26 cellular contexts compared by ENCODE assay signal in the genomic region with DNA sequence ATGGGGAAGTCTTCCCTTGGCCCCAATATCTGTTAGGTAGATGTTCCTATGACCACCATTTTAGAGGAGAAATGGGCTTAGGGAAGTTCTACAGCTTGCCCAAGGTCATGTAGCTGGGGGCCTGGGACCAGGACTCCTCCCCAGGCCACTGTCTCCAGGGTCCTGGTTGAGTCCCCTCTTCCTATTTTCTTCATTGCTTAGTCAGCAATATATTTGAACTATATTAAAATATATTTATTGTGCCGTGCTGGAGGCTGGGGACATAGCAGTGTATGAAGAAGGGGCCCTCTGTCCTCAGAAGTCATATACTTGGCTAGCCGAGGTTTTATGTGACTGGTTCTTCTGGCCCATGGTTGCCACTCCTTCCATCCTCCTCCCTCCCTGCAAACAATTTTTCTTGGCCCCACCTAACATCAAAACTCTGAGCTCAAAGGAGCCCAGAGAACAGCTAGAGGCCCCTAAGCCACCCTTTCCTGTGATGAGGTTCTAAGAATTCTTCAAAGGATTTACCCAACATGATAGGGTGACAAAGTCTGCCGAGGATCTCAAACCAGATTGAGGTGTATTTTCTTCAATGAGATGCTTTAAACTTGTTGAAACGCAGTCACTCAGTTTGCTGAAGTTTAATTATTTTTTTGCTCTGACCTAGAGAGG.
DNase-seq lines count a peak whose midpoint lies in the region; ATAC-seq and TF ChIP-seq lines count a peak whose summit lies in the region.
"Had no signal": no experiment of that assay in that cellular context is flagged by ENCODE, and none has a peak within 500 bp of the region (broad histone marks: within the 10 kb centered on the region; RNA-seq: fewer than 3 reads in every experiment).

No MANE protein-coding gene starts in this region.

- peak overlapping the region; percentile 44; the same call in 1 of the 2 replicates for H2AFZ ChIP-seq in Loucy (ENCODE audit: low read length)
- H2AFZ ChIP-seq: neural progenitor cell had no signal

- H3K79me2 ChIP-seq in Loucy (ENCODE audit: insufficient read depth, low read length): no peaks in the 10 kb centered on the region

- peaks cover 84% of the 10 kb centered on the region for H3K4me1 ChIP-seq in Loucy (ENCODE audit: insufficient read depth, low read length, poor library complexity, severe bottlenecking)
- H3K4me1 ChIP-seq: vagina had no signal

- CTCF ChIA-PET in activated CD8-positive, alpha-beta memory T cell treated with anti-CD3 and anti-CD28 coated beads, Interleukin-2, amount 10 ng/mL, durations not matched to agents 7 days and 5 days (lab: Charles Lee): interaction anchor here (1.2 to 12.1 kb wide), 11 partner anchors 11 to 245 kb away, joined by 3 to 436 read pairs (median 56); partner anchors contain the start of genes FAM98B and RASGRP1

- ATAC-seq in activated CD8-positive, alpha-beta memory T cell treated with anti-CD3 and anti-CD28 coated beads, Interleukin-2, amount 10 ng/mL, durations not matched to agents 7 days and 5 days: peak; percentile 21
- ATAC-seq in activated naive CD4-positive, alpha-beta T cell treated with anti-CD3 and anti-CD28 coated beads, Interleukin-2, amount 50 U/mL, for 72 hours: peak in 1 of 2 donors; percentile 11
- ATAC-seq in naive thymus-derived CD8-positive, alpha-beta T cell: peak; percentile 78 to 88
- ATAC-seq in GM18505 (IDR thresholded peaks at IDR 0.05; ENCODE audit: unreplicated experiment) (no peak), HG02571 (IDR thresholded peaks at IDR 0.05; ENCODE audit: unreplicated experiment) (no peak)

- peak overlapping the region; percentile 96 for H3K27ac Mint-ChIP-seq in activated CD8-positive, alpha-beta memory T cell treated with anti-CD3 and anti-CD28 coated beads, Interleukin-2, amount 10 ng/mL, durations not matched to agents 7 days and 5 days
- H3K27ac Mint-ChIP-seq in activated naive CD4-positive, alpha-beta T cell treated with anti-CD3 and anti-CD28 coated beads, Interleukin-2, amount 50 U/mL, for 72 hours: peak overlapping the region; percentile 72 to 87
- peak overlapping the region; percentile 83 to 97 (median 96) for H3K27ac Mint-ChIP-seq in naive thymus-derived CD8-positive, alpha-beta T cell
- H3K27ac Mint-ChIP-seq in nephron progenitor cell: no peak overlapping the region
- H3K27ac Mint-ChIP-seq: neural progenitor cell, progenitor cell of endocrine pancreas had no signal

- POLR2A ChIA-PET in naive thymus-derived CD8-positive, alpha-beta T cell (lab: Charles Lee): interaction anchor here (0.6 to 9.7 kb wide), 13 partner anchors 10 to 231 kb away, joined by 3 to 206 read pairs (median 5); partner anchors contain the start of genes FAM98B and RASGRP1

- H3K9ac ChIP-seq in Loucy (ENCODE audit: low read depth, low read length, poor library complexity, severe bottlenecking): no peak overlapping the region
- H3K9ac ChIP-seq: BLaER1, neural progenitor cell had no signal

- peak overlapping the region; percentile 13 for H3K4me3 Mint-ChIP-seq in activated CD8-positive, alpha-beta memory T cell treated with anti-CD3 and anti-CD28 coated beads, Interleukin-2, amount 10 ng/mL, durations not matched to agents 7 days and 5 days
- peak overlapping the region; percentile 16 to 82 (median 68) for H3K4me3 Mint-ChIP-seq in naive thymus-derived CD8-positive, alpha-beta T cell
- H3K4me3 Mint-ChIP-seq in nephron progenitor cell: no peak overlapping the region
- H3K4me3 Mint-ChIP-seq: neural progenitor cell had no signal

- no peaks in the 10 kb centered on the region for H3K9me2 ChIP-seq in Loucy (replicated peaks; ENCODE audit: low read depth, low read length)

- no peaks in the 10 kb centered on the region for H3K36me3 ChIP-seq in Loucy (ENCODE audit: insufficient read depth, low read length)
- H3K36me3 ChIP-seq: BLaER1, neural progenitor cell, vagina, WERI-Rb-1 had no signal

- peak overlapping the region; percentile 19 for H3K4me2 ChIP-seq in Loucy (ENCODE audit: low read depth, low read length, poor library complexity, severe bottlenecking)
- H3K4me2 ChIP-seq: BLaER1, neural progenitor cell had no signal

- peaks cover 88% of the 10 kb centered on the region for H3K4me1 Mint-ChIP-seq in activated CD8-positive, alpha-beta memory T cell treated with anti-CD3 and anti-CD28 coated beads, Interleukin-2, amount 10 ng/mL, durations not matched to agents 7 days and 5 days
- peaks cover 55 to 93% (median 86%) of the 10 kb centered on the region in 4 donors for H3K4me1 Mint-ChIP-seq in naive thymus-derived CD8-positive, alpha-beta T cell
- H3K4me1 Mint-ChIP-seq in nephron progenitor cell: peaks cover 12% of the 10 kb centered on the region

- no peaks in the 10 kb centered on the region for H4K20me1 ChIP-seq in Loucy (ENCODE audit: insufficient read depth, low read length, poor library complexity, severe bottlenecking)
- H4K20me1 ChIP-seq: BLaER1 had no signal

- no peak for TF ChIP-seq POLR2A in GM18505 (IDR thresholded peaks at IDR 0.05; ENCODE audit: borderline replicate concordance, extremely low read depth, insufficient read depth, insufficient read length)

- no peaks in the 10 kb centered on the region for H3K27me3 Mint-ChIP-seq in activated CD8-positive, alpha-beta memory T cell treated with anti-CD3 and anti-CD28 coated beads, Interleukin-2, amount 10 ng/mL, durations not matched to agents 7 days and 5 days
- no peaks in the 10 kb centered on the region for H3K27me3 Mint-ChIP-seq in naive thymus-derived CD8-positive, alpha-beta T cell
- peaks cover 10% of the 10 kb centered on the region for H3K27me3 Mint-ChIP-seq in nephron progenitor cell (ENCODE audit: low read depth, poor library complexity)

- no peak for TF ChIP-seq CTCF in Loucy (conservative IDR thresholded peaks at IDR 0.05; ENCODE audit: low read length)
- no peak for TF ChIP-seq CTCF in nephron progenitor cell (IDR thresholded peaks at IDR 0.05)

- H3F3A ChIP-seq in Loucy (ENCODE audit: low read depth): peaks cover 12% of the 10 kb centered on the region; the same call in 1 of the 2 replicates

- DNase-seq in activated CD8-positive, alpha-beta memory T cell treated with anti-CD3 and anti-CD28 coated beads, Interleukin-2, amount 10 ng/mL, durations not matched to agents 7 days and 5 days: peak; percentile 69
- DNase-seq in activated CD8-positive, alpha-beta memory T cell treated with anti-CD3 and anti-CD28 coated beads, Interleukin-2, amount 50 U/mL, for 4 hours: no peak
- DNase-seq in activated naive CD4-positive, alpha-beta T cell treated with anti-CD3 and anti-CD28 coated beads, Interleukin-2, amount 50 U/mL, for 72 hours (ENCODE audit: low spot score in 2 of 2): no peak
- peak in 9 of 10 donors; percentile 16 to 88 (median 67) for DNase-seq in naive thymus-derived CD8-positive, alpha-beta T cell
- DNase-seq in nephron progenitor cell: no peak
- DNase-seq: amniotic stem cell; DMS 273 treated with DMSO at 0.1 percent for 48 hours; dorsolateral prefrontal cortex; erythroblast; GF-D8; HCEC 1CT; NCI-H187; NCI-H748 treated with DMSO at 0.1 percent for 48 hours; OCI-M1; Right ventricle myocardium superior; stimulated activated CD4-positive, alpha-beta T cell treated with anti-CD3 and anti-CD28 coated beads, Interleukin-4, amount 100 ng/mL, for 1 hour; substantia nigra; WERI-Rb-1 had no signal

- no peaks in the 10 kb centered on the region for H3K27me3 ChIP-seq in Loucy (ENCODE audit: insufficient read depth, low read length, poor library complexity, severe bottlenecking)
- H3K27me3 ChIP-seq: BLaER1, dorsolateral prefrontal cortex, neural progenitor cell, vagina had no signal

- peaks cover 3% of the 10 kb centered on the region for H3K36me3 Mint-ChIP-seq in activated CD8-positive, alpha-beta memory T cell treated with anti-CD3 and anti-CD28 coated beads, Interleukin-2, amount 10 ng/mL, durations not matched to agents 7 days and 5 days
- H3K36me3 Mint-ChIP-seq in activated naive CD4-positive, alpha-beta T cell treated with anti-CD3 and anti-CD28 coated beads, Interleukin-2, amount 50 U/mL, for 72 hours: no peaks in the 10 kb centered on the region
- no peaks in the 10 kb centered on the region for H3K36me3 Mint-ChIP-seq in naive thymus-derived CD8-positive, alpha-beta T cell
- no peaks in the 10 kb centered on the region for H3K36me3 Mint-ChIP-seq in nephron progenitor cell (ENCODE audit: low read depth)
- H3K36me3 Mint-ChIP-seq: neural progenitor cell had no signal

- no peaks in the 10 kb centered on the region for H3K9me3 ChIP-seq in Loucy (ENCODE audit: insufficient read depth, low read depth, low read length)
- H3K9me3 ChIP-seq: vagina had no signal

- H3K9me3 Mint-ChIP-seq in activated CD8-positive, alpha-beta memory T cell treated with anti-CD3 and anti-CD28 coated beads, Interleukin-2, amount 10 ng/mL, durations not matched to agents 7 days and 5 days (ENCODE audit: low read depth): no peaks in the 10 kb centered on the region
- H3K9me3 Mint-ChIP-seq in activated naive CD4-positive, alpha-beta T cell treated with anti-CD3 and anti-CD28 coated beads, Interleukin-2, amount 50 U/mL, for 72 hours: no peaks in the 10 kb centered on the region
- no peaks in the 10 kb centered on the region for H3K9me3 Mint-ChIP-seq in naive thymus-derived CD8-positive, alpha-beta T cell
- H3K9me3 Mint-ChIP-seq in nephron progenitor cell: no peaks in the 10 kb centered on the region
- H3K9me3 Mint-ChIP-seq: neural progenitor cell had no signal

- no peak overlapping the region for H3K4me3 ChIP-seq in Loucy (ENCODE audit: low read length, poor library complexity, severe bottlenecking)
- H3K4me3 ChIP-seq: BLaER1, dorsolateral prefrontal cortex, neural progenitor cell, skin epidermis, vagina had no signal

Comparison
In these comparisons a context has a peak if more than half of its experiments do, and no peak if none do; other contexts are left out.
1. DNase-seq: peak in activated CD8-positive, alpha-beta memory T cell treated with anti-CD3 and anti-CD28 coated beads, Interleukin-2, amount 10 ng/mL, durations not matched to agents 7 days and 5 days (single experiment) and naive thymus-derived CD8-positive, alpha-beta T cell (9 of 10); none in activated CD8-positive, alpha-beta memory T cell treated with anti-CD3 and anti-CD28 coated beads, Interleukin-2, amount 50 U/mL, for 4 hours (single experiment), activated naive CD4-positive, alpha-beta T cell treated with anti-CD3 and anti-CD28 coated beads, Interleukin-2, amount 50 U/mL, for 72 hours (0 of 2) and nephron progenitor cell (single experiment).
2. ATAC-seq: peak in activated CD8-positive, alpha-beta memory T cell treated with anti-CD3 and anti-CD28 coated beads, Interleukin-2, amount 10 ng/mL, durations not matched to agents 7 days and 5 days (single experiment) and naive thymus-derived CD8-positive, alpha-beta T cell (2 of 2); none in GM18505 (single experiment) and HG02571 (single experiment).